9 cellular contexts compared by ENCODE assay signal in genomic region chr16:85173077-85173980, GRCh38.
A peak's percentile ranks its signal among the peaks of the same experiment; 100 is the strongest.
DNase-seq lines count a peak whose midpoint lies in the region; ATAC-seq and TF ChIP-seq lines count a peak whose summit lies in the region.
"Had no signal": no experiment of that assay in that cellular context is flagged by ENCODE, and none has a peak within 500 bp of the region (broad histone marks: within the 10 kb centered on the region; RNA-seq: fewer than 3 reads in every experiment).

No MANE protein-coding gene starts in this region.

- peaks cover 50 to 74% (median 51%) of the 10 kb centered on the region in 5 donors for H3K27me3 Mint-ChIP-seq in naive thymus-derived CD4-positive, alpha-beta T cell

- H3K9me3 Mint-ChIP-seq in naive thymus-derived CD4-positive, alpha-beta T cell = peaks cover 0 to 1% (median 0%) of the 10 kb centered on the region in 11 donors

- peaks cover 0 to 4% (median 0%) of the 10 kb centered on the region in 5 donors for H3K36me3 Mint-ChIP-seq in naive thymus-derived CD4-positive, alpha-beta T cell

- peak overlapping the region in 2 of 10 donors; percentile 10 to 29 for H3K4me3 Mint-ChIP-seq in naive thymus-derived CD4-positive, alpha-beta T cell

- CTCF ChIA-PET in naive thymus-derived CD4-positive, alpha-beta T cell (lab: Charles Lee) = no interaction called here

- H3K4me1 ChIP-seq in SJSA1 (replicated peaks) = peaks cover 64% of the 10 kb centered on the region
- no peaks in the 10 kb centered on the region for H3K4me1 ChIP-seq in naive thymus-derived CD4-positive, alpha-beta T cell (ENCODE audit: control insufficient read depth in 2 of 2, insufficient read depth in 2 of 2, low read length in 2 of 2)

- H3K27me3 ChIP-seq in SJSA1 (replicated peaks) = no peaks in the 10 kb centered on the region
- H3K27me3 ChIP-seq in naive thymus-derived CD4-positive, alpha-beta T cell (ENCODE audit: control insufficient read depth in 2 of 2, insufficient read depth in 2 of 2, low read length in 2 of 2) = no peaks in the 10 kb centered on the region

- DNase-seq in GM03348 (ENCODE audit: low spot score) (peak; percentile 63), SJSA1 (ENCODE audit: low read depth in 1 of 2, low spot score in 2 of 2) (peak in 1 of 2 experiments; percentile 22), fibroblast of the aortic adventitia (ENCODE audit: low read depth) (peak; percentile 79), renal cortical epithelial cell (ENCODE audit: low read depth) (peak; percentile 90), DMS53 (lab: John Stamatoyannopoulos, UW) (no peak), Kasumi-1 (lab: John Stamatoyannopoulos, UW) (no peak)
- no peak for DNase-seq in naive thymus-derived CD4-positive, alpha-beta T cell

- POLR2A ChIA-PET in naive thymus-derived CD4-positive, alpha-beta T cell (lab: Charles Lee) = no interaction called here

- intact Hi-C loops in naive thymus-derived CD4-positive, alpha-beta T cell (cut with micrococcal nuclease) = no loop called here

- TF ChIP-seq CTCF in fibroblast of the aortic adventitia (IDR thresholded peaks at IDR 0.05; ENCODE audit: insufficient read depth, low read length) = peak; percentile 32

- H3K27ac ChIP-seq in SJSA1 = peak overlapping the region; percentile 70
- H3K27ac ChIP-seq in naive thymus-derived CD4-positive, alpha-beta T cell (ENCODE audit: low read depth, low read length) = no peak overlapping the region
- H3K27ac ChIP-seq: KMS-11 had no signal

- no peak overlapping the region for H3K27ac Mint-ChIP-seq in naive thymus-derived CD4-positive, alpha-beta T cell

- H3K4me3 ChIP-seq in SJSA1 = no peak overlapping the region
- H3K4me3 ChIP-seq in fibroblast of the aortic adventitia (ENCODE audit: low read depth, low read length) = peak overlapping the region; percentile 33
- H3K4me3 ChIP-seq in naive thymus-derived CD4-positive, alpha-beta T cell (ENCODE audit: low read length) = no peak overlapping the region

- ATAC-seq in GM21786 (IDR thresholded peaks at IDR 0.05; ENCODE audit: unreplicated experiment) = no peak
- no peak for ATAC-seq in naive thymus-derived CD4-positive, alpha-beta T cell

- peaks cover 0 to 5% (median 4%) of the 10 kb centered on the region in 7 donors for H3K4me1 Mint-ChIP-seq in naive thymus-derived CD4-positive, alpha-beta T cell

- no peaks in the 10 kb centered on the region for H3K9me3 ChIP-seq in SJSA1 (replicated peaks)
- H3K9me3 ChIP-seq in naive thymus-derived CD4-positive, alpha-beta T cell (ENCODE audit: control insufficient read depth in 2 of 3, low read length in 3 of 3) = no peaks in the 10 kb centered on the region

- peaks cover 46% of the 10 kb centered on the region for H3K36me3 ChIP-seq in SJSA1
- H3K36me3 ChIP-seq in naive thymus-derived CD4-positive, alpha-beta T cell (ENCODE audit: control insufficient read depth in 2 of 3, insufficient read depth in 3 of 3, low read length in 3 of 3) = no peaks in the 10 kb centered on the region

Comparison
In these comparisons a context has a peak if more than half of its experiments do, and no peak if none do; other contexts are left out.
1. DNase-seq: peak in GM03348 (single experiment), fibroblast of the aortic adventitia (single experiment) and renal cortical epithelial cell (single experiment); none in naive thymus-derived CD4-positive, alpha-beta T cell (0 of 9), DMS53 (single experiment) and Kasumi-1 (0 of 2).